In genomic region chr20:53019464-53019863, GRCh38 we compare ENCODE assay signal across 20 cellular contexts.
"Had no signal": no experiment of that assay in that cellular context is flagged by ENCODE, and none has a peak within 500 bp of the region (broad histone marks: within the 10 kb centered on the region; RNA-seq: fewer than 3 reads in every experiment).

No MANE protein-coding gene starts in this region.

- FAIRE-seq: keratinocyte had no signal

- DNase-seq: activated CD4-positive, CD25-positive, alpha-beta regulatory T cell; activated effector memory CD4-positive, alpha-beta T cell treated with anti-CD3 and anti-CD28 coated beads, Interleukin-2, amount 50 U/mL, for 16 hours; activated T-cell treated with anti-CD3 and anti-CD28 coated beads for 4 hours; colonic mucosa; gastrocnemius medialis; head of caudate nucleus; left lung; midbrain; stimulated activated CD4-positive, alpha-beta T cell treated with anti-CD3 and anti-CD28 coated beads, Interleukin-12 subunit alpha, Interleukin-12 subunit beta, amount 100 ng/mL, for 4 hours; stimulated activated CD4-positive, alpha-beta T cell treated with anti-CD3 and anti-CD28 coated beads, Interleukin-1b, Interleukin-23, amount 100 ng/mL, for 48 hours; stimulated activated CD8-positive, alpha-beta memory T cell treated with anti-CD3 and anti-CD28 coated beads, Interleukin-4, amount 100 ng/mL, for 48 hours; stimulated activated naive CD4-positive, alpha-beta T cell; upper lobe of right lung had no signal

- H3K4me3 ChIP-seq: colonic mucosa, gastrocnemius medialis, left lung, right atrium auricular region, SK-N-MC, upper lobe of right lung had no signal

- ATAC-seq: gastrocnemius medialis, left lung, upper lobe of right lung had no signal

- H3K4me3 Mint-ChIP-seq: brain; central memory CD8-positive, alpha-beta T cell; neural crest cell had no signal

- H3K4me1 Mint-ChIP-seq: central memory CD8-positive, alpha-beta T cell had no signal

- H3K27me3 Mint-ChIP-seq: progenitor cell of endocrine pancreas had no signal

- H3K36me3 ChIP-seq: colonic mucosa, gastrocnemius medialis, left lung, right atrium auricular region, upper lobe of right lung had no signal

- H3K27ac ChIP-seq: colonic mucosa, gastrocnemius medialis, left lung, right atrium auricular region, SK-N-MC, upper lobe of right lung had no signal

- H3K27ac Mint-ChIP-seq: brain had no signal

- H3K9me3 ChIP-seq: colonic mucosa, gastrocnemius medialis, left lung, right atrium auricular region, upper lobe of right lung had no signal

- H3K27me3 ChIP-seq: colonic mucosa, gastrocnemius medialis, left lung, right atrium auricular region, upper lobe of right lung had no signal

- H3K4me1 ChIP-seq: colonic mucosa, gastrocnemius medialis, left lung, right atrium auricular region, upper lobe of right lung had no signal
